ENCODE assay signal across 22 cellular contexts in the genomic region with DNA sequence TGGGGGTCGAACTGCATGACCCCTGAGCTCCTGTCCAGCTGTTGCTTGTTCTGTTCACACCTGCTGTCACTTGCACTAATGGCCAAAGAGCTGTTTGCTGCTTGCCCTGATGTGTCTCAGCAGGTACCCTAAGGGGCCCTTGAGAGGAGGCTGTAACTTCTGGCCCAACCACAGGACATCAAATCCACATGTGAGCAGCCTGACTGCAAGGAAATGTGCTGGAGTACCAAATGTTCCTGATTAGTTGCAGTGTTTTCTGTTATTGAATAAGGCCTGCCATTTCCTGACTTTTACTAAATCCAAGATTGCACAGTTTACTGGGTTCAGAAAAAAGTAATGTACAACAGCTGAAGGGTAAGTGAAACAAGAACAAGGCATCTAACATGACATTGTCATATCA.
"Had no signal": no experiment of that assay in that cellular context is flagged by ENCODE, and none has a peak within 500 bp of the region (broad histone marks: within the 10 kb centered on the region; RNA-seq: fewer than 3 reads in every experiment).

No MANE protein-coding gene starts in this region.

- H3K4me2 ChIP-seq: neural progenitor cell had no signal

- H3K36me3 ChIP-seq: heart right ventricle, lower lobe of right lung, neural progenitor cell, spleen, thoracic aorta had no signal

- DNase-seq: activated B cell treated with CpG ODN at 0.5 μM for 24 hours; activated CD4-positive, alpha-beta memory T cell treated with anti-CD3 and anti-CD28 coated beads for 36 hours; activated CD4-positive, alpha-beta T cell treated with anti-CD3 and anti-CD28 coated beads for 4 hours; activated naive CD4-positive, alpha-beta T cell treated with Interleukin-2 at 50 U/mL for 16 hours; activated naive CD8-positive, alpha-beta T cell treated with anti-CD3 and anti-CD28 coated beads for 36 hours; activated T-cell treated with anti-CD3 and anti-CD28 coated beads, Interleukin-2, amount 50 U/mL, for 48 hours; amniotic stem cell; cerebellar nuclear complex; erythroblast; heart right ventricle; islet precursor cell; left colon; lower lobe of right lung; naive thymus-derived CD8-positive, alpha-beta T cell; spleen; stimulated activated CD4-positive, alpha-beta T cell treated with anti-CD3 and anti-CD28 coated beads, Interleukin-4, amount 100 ng/mL, for 1 hour; stimulated activated naive CD4-positive, alpha-beta T cell; SW 1271; T-helper 17 cell had no signal

- H2AFZ ChIP-seq: neural progenitor cell had no signal

- H3K9me3 ChIP-seq: heart right ventricle, lower lobe of right lung, spleen, thoracic aorta had no signal

- H3K4me3 ChIP-seq: coronary artery, heart right ventricle, lower lobe of right lung, neural progenitor cell, spleen, thoracic aorta had no signal

- H3K9ac ChIP-seq: neural progenitor cell had no signal

- ATAC-seq: left colon; lower lobe of right lung; naive thymus-derived CD8-positive, alpha-beta T cell; T-helper 17 cell had no signal

- H3K27me3 ChIP-seq: neural progenitor cell, spleen had no signal

- H3K4me1 ChIP-seq: lower lobe of right lung, spleen had no signal

- H3K27ac ChIP-seq: coronary artery, heart right ventricle, lower lobe of right lung, neural progenitor cell, spleen, thoracic aorta had no signal
